Comparison of ENCODE assay signal across 8 cellular contexts in the genomic region with DNA sequence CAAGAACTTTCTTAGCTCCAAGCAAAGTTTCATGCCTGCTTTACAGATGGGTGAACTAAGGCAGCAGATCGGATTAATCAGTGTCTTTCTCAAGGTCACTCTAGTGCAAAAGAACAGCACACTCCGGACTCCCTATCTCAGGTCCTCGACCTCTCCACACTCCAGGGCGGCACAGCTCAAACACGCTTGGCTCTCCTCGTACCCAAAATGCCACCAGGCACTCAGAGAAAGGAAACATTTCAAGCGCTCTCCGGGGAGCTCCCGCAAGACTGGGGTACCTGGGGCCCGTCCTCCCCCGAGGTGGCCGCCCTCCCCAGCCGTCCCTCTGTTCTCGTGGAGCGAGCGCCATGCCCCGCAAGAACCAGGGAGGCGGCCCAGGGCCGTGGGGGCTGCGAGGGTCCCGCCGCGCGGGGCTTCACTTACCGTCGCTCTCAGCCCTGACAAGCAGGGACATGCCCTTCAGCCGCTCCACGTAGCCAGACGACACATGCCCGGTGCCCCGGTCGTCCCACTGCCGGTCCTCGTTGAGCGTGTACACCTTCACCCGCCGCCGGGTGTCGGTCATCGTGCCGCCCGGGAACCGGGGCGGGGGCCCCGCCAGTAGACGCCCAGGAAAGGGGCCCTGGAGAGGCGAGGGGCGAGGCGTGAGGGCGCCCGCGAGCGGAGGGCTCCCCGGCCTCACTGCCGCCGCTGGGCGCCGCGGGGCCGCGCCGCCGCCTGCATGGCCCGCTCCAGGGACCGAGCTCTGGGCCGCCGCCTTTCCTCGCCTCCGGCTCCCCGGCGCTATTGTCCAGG. TPM values are rescaled to one million over a fixed set of nuclear protein-coding genes. Genes with fewer than 3 reads are reported as not detected.
A peak's percentile ranks its signal among the peaks of the same experiment; 100 is the strongest.
DNase-seq lines count a peak whose midpoint lies in the region; ATAC-seq and TF ChIP-seq lines count a peak whose summit lies in the region.

No MANE protein-coding gene starts in this region.

- ATAC-seq in GM21515 (IDR thresholded peaks at IDR 0.05; ENCODE audit: unreplicated experiment) (peak; percentile 13), left colon (peak; percentile 19)

- H3K4me3 ChIP-seq in Caco-2 (ENCODE audit: low read depth, low read length), result peak overlapping the region; percentile 47
- peak overlapping the region; percentile 92 to 95 for H3K4me3 ChIP-seq in cardiac fibroblast (replicated peaks in 1 of 2; ENCODE audit: low read depth in 2 of 2, low read length in 2 of 2)

- intact Hi-C loops in Caco-2 (cut with micrococcal nuclease; ENCODE audit: unreplicated experiment), result no loop called here
- intact Hi-C loops in left colon (cut with DNase I, micrococcal nuclease), result no loop called here

- peak overlapping the region; percentile 100 for H3K27ac ChIP-seq in VCaP

- H3K27me3 ChIP-seq in Caco-2 (replicated peaks; ENCODE audit: control insufficient read depth, insufficient read depth, low read length), result no peaks in the 10 kb centered on the region

- peaks cover 1% of the 10 kb centered on the region for H3K36me3 ChIP-seq in Caco-2 (ENCODE audit: control insufficient read depth, insufficient read depth, low read length)

- peak overlapping the region; percentile 79 for H3K4me3 Mint-ChIP-seq in Caco-2 (ENCODE audit: unreplicated experiment)

- no peaks in the 10 kb centered on the region for H3K4me1 Mint-ChIP-seq in Caco-2 (ENCODE audit: low read depth, unreplicated experiment)

- H3K9me3 Mint-ChIP-seq in Caco-2 (ENCODE audit: unreplicated experiment), result no peaks in the 10 kb centered on the region

- no TSS peak for BruUV-seq in Caco-2 (replicated peaks; lab: Mats Ljungman, UMichigan)

- POLR2A ChIA-PET in Caco-2 (lab: Charles Lee), result interaction anchor here (0.6 to 1.0 kb wide), 5 partner anchors 18 to 59 kb away, joined by 3 to 7 read pairs (median 4); no protein-coding TSS in a partner anchor

- H3K27me3 Mint-ChIP-seq in Caco-2 (ENCODE audit: insufficient read depth, unreplicated experiment), result no peaks in the 10 kb centered on the region

- CTCF ChIA-PET in Caco-2 (lab: Charles Lee), result no interaction called here

- 0 out of 2 replicates have a peak, but pooled peaks cover 11% of the 10 kb centered on the region for H3K4me1 ChIP-seq in Caco-2

- DNase-seq in Caco-2 (peak; percentile 48 to 56), HuH-7 (ENCODE audit: low spot score) (peak; percentile 29), cardiac fibroblast (ENCODE audit: low read depth in 2 of 2) (peak; percentile 18 to 20), left colon (peak; percentile 31 to 56), GOT3 (lab: John Stamatoyannopoulos, UW) (no peak)
- peak in 3 of 4 experiments; percentile 11 to 18 (median 16) for DNase-seq in stimulated activated CD4-positive, alpha-beta T cell treated with anti-CD3 and anti-CD28 coated beads, Interleukin-1b, Interleukin-23, amount 100 ng/mL, for 24 hours (ENCODE audit: low read depth in 4 of 4, low spot score in 1 of 4)

- no peaks in the 10 kb centered on the region for H3K9me3 ChIP-seq in Caco-2

- no peak for TF ChIP-seq CTCF in Caco-2 (IDR thresholded peaks at IDR 0.05; ENCODE audit: insufficient read depth in 1 of 2, low read depth in 1 of 2, low read length in 1 of 2, severe bottlenecking in 1 of 2, unreplicated experiment in 1 of 2)
- TF ChIP-seq CTCF in VCaP (conservative IDR thresholded peaks at IDR 0.05), result no peak
- TF ChIP-seq CTCF in cardiac fibroblast (IDR thresholded peaks at IDR 0.05; ENCODE audit: low read depth, low read length), result no peak

- H3K27ac Mint-ChIP-seq in Caco-2 (ENCODE audit: unreplicated experiment), result peak overlapping the region; percentile 98

- H3K36me3 Mint-ChIP-seq in Caco-2 (ENCODE audit: insufficient read depth, unreplicated experiment), result peaks cover 46% of the 10 kb centered on the region

RNA-seq across cellular contexts. Expression of gene PPP4R3A, which starts 0.8 kb away (rescaled TPM):
- 96.5 and 98.9 TPM in 2 replicates for total RNA-seq in Caco-2 (2022)
- 10 to 100 TPM; 74.5 to 84.3 TPM for total RNA-seq in left colon
